Comparison of ENCODE assay signal across 8 cellular contexts in genomic region chr7:26202019-26202985, GRCh38. TPM values are rescaled to one million over a fixed set of nuclear protein-coding genes. Genes with fewer than 3 reads are reported as not detected.
DNase-seq lines count a peak whose midpoint lies in the region; ATAC-seq and TF ChIP-seq lines count a peak whose summit lies in the region.

No MANE protein-coding gene starts in this region.

- H3K4me3 Mint-ChIP-seq in stimulated activated effector memory CD8-positive, alpha-beta T cell treated with anti-CD3 and anti-CD28 coated beads, Interleukin-12 subunit alpha, Interleukin-12 subunit beta, amount 100 ng/mL, for 72 hours: peak overlapping the region; percentile 99

- H3K9me3 Mint-ChIP-seq in stimulated activated effector memory CD8-positive, alpha-beta T cell treated with anti-CD3 and anti-CD28 coated beads, Interleukin-12 subunit alpha, Interleukin-12 subunit beta, amount 100 ng/mL, for 72 hours: no peaks in the 10 kb centered on the region

- H3K27me3 ChIP-seq in BJ (ENCODE audit: control insufficient read depth, insufficient read depth, low read length) (no peaks in the 10 kb centered on the region), mucosa of rectum (ENCODE audit: control insufficient read depth in 2 of 2, insufficient read depth in 2 of 2, low read length in 2 of 2) (no peaks in the 10 kb centered on the region)

- TF ChIP-seq CTCF in BJ (IDR thresholded peaks at IDR 0.05; ENCODE audit: insufficient read depth, low read depth, low read length): no peak

- ATAC-seq in GM21360 (IDR thresholded peaks at IDR 0.05; ENCODE audit: unreplicated experiment) (peak; percentile 10), GM19328 (IDR thresholded peaks at IDR 0.05; ENCODE audit: unreplicated experiment) (no peak)
- no peak for ATAC-seq in stimulated activated effector memory CD8-positive, alpha-beta T cell treated with anti-CD3 and anti-CD28 coated beads, Interleukin-12 subunit alpha, Interleukin-12 subunit beta, amount 100 ng/mL, for 72 hours

- H3K36me3 ChIP-seq in BJ (ENCODE audit: control insufficient read depth, insufficient read depth, low read length) (peaks cover 1% of the 10 kb centered on the region), mucosa of rectum (ENCODE audit: control insufficient read depth in 2 of 2, insufficient read depth in 2 of 2, low read length in 2 of 2) (peaks cover 9 to 10% of the 10 kb centered on the region in 2 donors)

- H3K27ac Mint-ChIP-seq in stimulated activated effector memory CD8-positive, alpha-beta T cell treated with anti-CD3 and anti-CD28 coated beads, Interleukin-12 subunit alpha, Interleukin-12 subunit beta, amount 100 ng/mL, for 72 hours: peak overlapping the region; percentile 100

- H3K9me3 ChIP-seq in mucosa of rectum (ENCODE audit: control insufficient read depth in 2 of 2, low read length in 2 of 2): no peaks in the 10 kb centered on the region

- peaks cover 97% of the 10 kb centered on the region for H3K36me3 Mint-ChIP-seq in stimulated activated effector memory CD8-positive, alpha-beta T cell treated with anti-CD3 and anti-CD28 coated beads, Interleukin-12 subunit alpha, Interleukin-12 subunit beta, amount 100 ng/mL, for 72 hours

- POLR2A ChIA-PET in BJ (lab: Charles Lee): no interaction called here

- H3K4me1 ChIP-seq in mucosa of rectum (ENCODE audit: control insufficient read depth in 2 of 2, insufficient read depth in 2 of 2, low read length in 2 of 2): peaks cover 11 to 13% of the 10 kb centered on the region in 2 donors

- H3K27ac ChIP-seq in epithelial cell of prostate (peak overlapping the region; percentile 95), mucosa of rectum (ENCODE audit: low read depth in 2 of 2, low read length in 2 of 2) (peak overlapping the region; percentile 100)

- H3K9ac ChIP-seq in mucosa of rectum (ENCODE audit: low read depth in 1 of 2, low read length in 2 of 2): peak overlapping the region; percentile 80 to 100

- H3K4me1 Mint-ChIP-seq in stimulated activated effector memory CD8-positive, alpha-beta T cell treated with anti-CD3 and anti-CD28 coated beads, Interleukin-12 subunit alpha, Interleukin-12 subunit beta, amount 100 ng/mL, for 72 hours: peaks cover 48% of the 10 kb centered on the region

- peak overlapping the region; percentile 98 for H3K4me3 ChIP-seq in BJ (ENCODE audit: low read depth, low read length)
- H3K4me3 ChIP-seq in mucosa of rectum (ENCODE audit: low read length in 2 of 2): peak overlapping the region; percentile 92 to 100

- DNase-seq in BJ (ENCODE audit: low read depth) (no peak), NCI-H1105 treated with DMSO at 0.1 percent for 48 hours (lab: John Stamatoyannopoulos, UW) (peak; percentile 16), epithelial cell of prostate (ENCODE audit: low read depth, low spot score) (no peak)
- DNase-seq in activated CD8-positive, alpha-beta memory T cell treated with anti-CD3 and anti-CD28 coated beads, Interleukin-2, amount 50 U/mL, for 4 hours: peak; percentile 64
- peak in 1 of 2 donors; percentile 48 for DNase-seq in stimulated activated effector memory CD8-positive, alpha-beta T cell treated with anti-CD3 and anti-CD28 coated beads, Interleukin-12 subunit alpha, Interleukin-12 subunit beta, amount 100 ng/mL, for 72 hours (ENCODE audit: low spot score in 2 of 2)

- CTCF ChIA-PET in BJ (lab: Yijun Ruan, JAX): interaction anchor here (0.7 to 1.0 kb wide), 2 partner anchors 12 to 170 kb away, joined by 3 read pairs; no protein-coding TSS in a partner anchor

RNA-seq across cellular contexts. Expression of gene CBX3, which starts 0.8 kb away (rescaled TPM):
- polyA plus RNA-seq in BJ (2011; rRNA removed): 37.0 and 93.8 TPM in 2 replicates
- polyA minus RNA-seq in BJ (2011; rRNA and poly(A)+ RNA removed): 12.4 and 14.0 TPM in 2 replicates

RNA-seq across cellular contexts. Expression of gene HNRNPA2B1, which starts 1.8 kb away (rescaled TPM):
- 139 and 249 TPM in 2 replicates for polyA plus RNA-seq in BJ (2011; rRNA removed)
- 44.4 and 59.1 TPM in 2 replicates for polyA minus RNA-seq in BJ (2011; rRNA and poly(A)+ RNA removed)

RNA-seq across cellular contexts. Expression of gene NFE2L3, which starts 50.3 kb away (rescaled TPM):
- polyA plus RNA-seq in BJ (2011; rRNA removed): 2.6 and 6.5 TPM in 2 replicates
- polyA minus RNA-seq in BJ (2011; rRNA and poly(A)+ RNA removed): 0.98 and 1.8 TPM in 2 replicates

Comparison
In these comparisons a context has a peak if more than half of its experiments do, and no peak if none do; other contexts are left out.
1. DNase-seq: peak in NCI-H1105 treated with DMSO at 0.1 percent for 48 hours (single experiment) and activated CD8-positive, alpha-beta memory T cell treated with anti-CD3 and anti-CD28 coated beads, Interleukin-2, amount 50 U/mL, for 4 hours (single experiment); none in BJ (single experiment) and epithelial cell of prostate (single experiment).